30 cellular contexts compared by ENCODE assay signal in genomic region chr12:83040991-83041390, GRCh38.
"Had no signal": no experiment of that assay in that cellular context is flagged by ENCODE, and none has a peak within 500 bp of the region (broad histone marks: within the 10 kb centered on the region; RNA-seq: fewer than 3 reads in every experiment).

No MANE protein-coding gene starts in this region.

- H3K36me3 ChIP-seq: ascending aorta, breast epithelium, cardiac muscle cell, colonic mucosa, esophagus squamous epithelium, WERI-Rb-1 had no signal

- H3K36me3 Mint-ChIP-seq: activated CD4-positive, alpha-beta memory T cell treated with anti-CD3 and anti-CD28 coated beads for 36 hours; activated naive CD4-positive, alpha-beta T cell treated with anti-CD3 and anti-CD28 coated beads, Interleukin-2, amount 10 ng/mL, durations not matched to agents 7 days and 5 days; activated naive CD4-positive, alpha-beta T cell treated with anti-CD3 and anti-CD28 coated beads, Interleukin-2, amount 50 U/mL, for 72 hours; activated naive CD8-positive, alpha-beta T cell treated with anti-CD3 and anti-CD28 coated beads, Interleukin-2, amount 10 ng/mL, durations not matched to agents 7 days and 5 days had no signal

- H3K27me3 ChIP-seq: ascending aorta, breast epithelium, colonic mucosa, esophagus squamous epithelium had no signal

- H3K4me3 Mint-ChIP-seq: activated CD4-positive, alpha-beta memory T cell treated with anti-CD3 and anti-CD28 coated beads for 36 hours; activated CD4-positive, alpha-beta T cell treated with anti-CD3 and anti-CD28 coated beads for 36 hours; activated CD4-positive, alpha-beta T cell treated with anti-CD3 and anti-CD28 coated beads, Interleukin-2, amount 10 ng/mL, durations not matched to agents 24 days and 14 days; activated naive CD4-positive, alpha-beta T cell treated with anti-CD3 and anti-CD28 coated beads, Interleukin-2, amount 10 ng/mL, durations not matched to agents 7 days and 5 days; activated naive CD8-positive, alpha-beta T cell treated with anti-CD3 and anti-CD28 coated beads, Interleukin-2, amount 10 ng/mL, durations not matched to agents 7 days and 5 days; activated T-cell treated with anti-CD3 and anti-CD28 coated beads, Interleukin-2, amount 50 U/mL, for 24 hours; activated T-cell treated with anti-CD3 and anti-CD28 coated beads, Interleukin-2, amount 50 U/mL, for 72 hours; brain; T-helper 17 cell; T-helper 2 cell treated with Interferon-gamma antibody and Interleukin-4, amounts not matched to agents 5 μg/mL and 100 μg/mL, for 36 hours had no signal

- H3K4me1 Mint-ChIP-seq: activated CD4-positive, alpha-beta T cell treated with anti-CD3 and anti-CD28 coated beads for 36 hours; activated CD4-positive, alpha-beta T cell treated with anti-CD3 and anti-CD28 coated beads, Interleukin-2, amount 10 ng/mL, durations not matched to agents 24 days and 14 days; activated naive CD4-positive, alpha-beta T cell treated with anti-CD3 and anti-CD28 coated beads, Interleukin-2, amount 10 ng/mL, durations not matched to agents 7 days and 5 days; activated naive CD8-positive, alpha-beta T cell treated with anti-CD3 and anti-CD28 coated beads, Interleukin-2, amount 10 ng/mL, durations not matched to agents 7 days and 5 days; T-helper 17 cell had no signal

- ATAC-seq: activated CD4-positive, alpha-beta T cell treated with anti-CD3 and anti-CD28 coated beads for 36 hours; activated naive CD4-positive, alpha-beta T cell treated with anti-CD3 and anti-CD28 coated beads, Interleukin-2, amount 50 U/mL, for 72 hours; activated T-cell treated with anti-CD3 and anti-CD28 coated beads, Interleukin-2, amount 50 U/mL, for 72 hours; T-helper 17 cell had no signal

- H3K4me3 ChIP-seq: ascending aorta, breast epithelium, cardiac muscle cell, colonic mucosa, esophagus squamous epithelium had no signal

- H3K27ac ChIP-seq: ascending aorta, breast epithelium, cardiac muscle cell, colonic mucosa, epithelial cell of prostate, esophagus squamous epithelium, WERI-Rb-1 had no signal

- H3K27me3 Mint-ChIP-seq: activated CD4-positive, alpha-beta memory T cell treated with anti-CD3 and anti-CD28 coated beads for 36 hours; activated CD4-positive, alpha-beta T cell treated with anti-CD3 and anti-CD28 coated beads for 36 hours; activated CD4-positive, alpha-beta T cell treated with anti-CD3 and anti-CD28 coated beads, Interleukin-2, amount 10 ng/mL, durations not matched to agents 24 days and 14 days; activated naive CD4-positive, alpha-beta T cell treated with anti-CD3 and anti-CD28 coated beads, Interleukin-2, amount 10 ng/mL, durations not matched to agents 7 days and 5 days; activated naive CD8-positive, alpha-beta T cell treated with anti-CD3 and anti-CD28 coated beads, Interleukin-2, amount 10 ng/mL, durations not matched to agents 7 days and 5 days; activated T-cell treated with anti-CD3 and anti-CD28 coated beads, Interleukin-2, amount 50 U/mL, for 24 hours; brain; T-helper 17 cell had no signal

- H3K27ac Mint-ChIP-seq: activated CD4-positive, alpha-beta memory T cell treated with anti-CD3 and anti-CD28 coated beads for 36 hours; activated CD4-positive, alpha-beta T cell treated with anti-CD3 and anti-CD28 coated beads for 36 hours; activated CD4-positive, alpha-beta T cell treated with anti-CD3 and anti-CD28 coated beads, Interleukin-2, amount 10 ng/mL, durations not matched to agents 24 days and 14 days; activated naive CD4-positive, alpha-beta T cell treated with anti-CD3 and anti-CD28 coated beads, Interleukin-2, amount 10 ng/mL, durations not matched to agents 7 days and 5 days; activated naive CD4-positive, alpha-beta T cell treated with anti-CD3 and anti-CD28 coated beads, Interleukin-2, amount 50 U/mL, for 72 hours; activated naive CD8-positive, alpha-beta T cell treated with anti-CD3 and anti-CD28 coated beads, Interleukin-2, amount 10 ng/mL, durations not matched to agents 7 days and 5 days; activated T-cell treated with anti-CD3 and anti-CD28 coated beads, Interleukin-2, amount 50 U/mL, for 24 hours; activated T-cell treated with anti-CD3 and anti-CD28 coated beads, Interleukin-2, amount 50 U/mL, for 72 hours; T-helper 17 cell; T-helper 2 cell treated with Interferon-gamma antibody and Interleukin-4, amounts not matched to agents 5 μg/mL and 100 μg/mL, for 36 hours had no signal

- DNase-seq: activated CD4-positive, alpha-beta memory T cell treated with anti-CD3 and anti-CD28 coated beads for 36 hours; activated CD4-positive, alpha-beta T cell treated with anti-CD3 and anti-CD28 coated beads for 36 hours; activated CD4-positive, alpha-beta T cell treated with anti-CD3 and anti-CD28 coated beads, Interleukin-2, amount 10 ng/mL, durations not matched to agents 24 days and 14 days; activated CD4-positive, CD25-positive, alpha-beta regulatory T cell; activated CD4-positive, CD25-positive, alpha-beta regulatory T cell treated with anti-CD3 and anti-CD28 coated beads, Interleukin-2, amount 50 U/mL, for 72 hours; activated CD8-positive, alpha-beta memory T cell treated with anti-CD3 and anti-CD28 coated beads, Interleukin-2, amount 50 U/mL, for 48 hours; activated gamma-delta T cell; activated naive CD4-positive, alpha-beta T cell; activated naive CD4-positive, alpha-beta T cell treated with anti-CD3 and anti-CD28 coated beads, Interleukin-2, amount 10 ng/mL, durations not matched to agents 7 days and 5 days; activated naive CD8-positive, alpha-beta T cell treated with anti-CD3 and anti-CD28 coated beads, Interleukin-2, amount 10 ng/mL, durations not matched to agents 7 days and 5 days; activated T-cell treated with anti-CD3 and anti-CD28 coated beads for 4 hours; activated T-cell treated with anti-CD3 and anti-CD28 coated beads, Interleukin-2, amount 50 U/mL, for 24 hours; activated T-cell treated with anti-CD3 and anti-CD28 coated beads, Interleukin-2, amount 50 U/mL, for 72 hours; central memory CD4-positive, alpha-beta T cell; cerebellar nuclear complex; colonic mucosa; effector CD8-positive, alpha-beta T cell; esophagus squamous epithelium; foreskin melanocyte; T-helper 1 cell; T-helper 17 cell; T1000; WERI-Rb-1 had no signal

- H3K4me1 ChIP-seq: ascending aorta, breast epithelium, colonic mucosa, esophagus squamous epithelium had no signal

- H3K9me3 Mint-ChIP-seq: activated CD4-positive, alpha-beta memory T cell treated with anti-CD3 and anti-CD28 coated beads for 36 hours; activated CD4-positive, alpha-beta T cell treated with anti-CD3 and anti-CD28 coated beads, Interleukin-2, amount 10 ng/mL, durations not matched to agents 24 days and 14 days; activated naive CD4-positive, alpha-beta T cell treated with anti-CD3 and anti-CD28 coated beads, Interleukin-2, amount 10 ng/mL, durations not matched to agents 7 days and 5 days; activated naive CD4-positive, alpha-beta T cell treated with anti-CD3 and anti-CD28 coated beads, Interleukin-2, amount 50 U/mL, for 72 hours; activated naive CD8-positive, alpha-beta T cell treated with anti-CD3 and anti-CD28 coated beads, Interleukin-2, amount 10 ng/mL, durations not matched to agents 7 days and 5 days; activated T-cell treated with anti-CD3 and anti-CD28 coated beads, Interleukin-2, amount 50 U/mL, for 24 hours; activated T-cell treated with anti-CD3 and anti-CD28 coated beads, Interleukin-2, amount 50 U/mL, for 72 hours; brain; T-helper 2 cell treated with Interferon-gamma antibody and Interleukin-4, amounts not matched to agents 5 μg/mL and 100 μg/mL, for 36 hours had no signal

- H3K9me3 ChIP-seq: ascending aorta, breast epithelium, colonic mucosa, esophagus squamous epithelium had no signal
